Comparison of ENCODE assay signal across 6 cellular contexts in genomic region chr19:17394891-17395415, GRCh38.
DNase-seq lines count a peak whose midpoint lies in the region; ATAC-seq lines count a peak whose summit lies in the region.

No MANE protein-coding gene starts in this region.

- DNase-seq in 8988T = peak; percentile 96
- DNase-seq in HUDEP-2 (lab: John Stamatoyannopoulos, UW; ENCODE audit: unreplicated experiment in 76 of 76) = peak in 69 of 76 experiments; percentile 26 to 87 (median 72)
- peak; percentile 61 to 63 for DNase-seq in activated CD4-positive, alpha-beta T cell treated with anti-CD3 and anti-CD28 coated beads for 4 hours
- peak; percentile 69 for DNase-seq in germinal center (ENCODE audit: low spot score)
- peak; percentile 47 to 61 (median 48) for DNase-seq in stimulated activated CD4-positive, alpha-beta T cell treated with anti-CD3 and anti-CD28 coated beads, TNF-alpha, amount 100 ng/mL, for 4 hours (ENCODE audit: low read depth in 3 of 3)

- ATAC-seq in HG03025 (IDR thresholded peaks at IDR 0.05; ENCODE audit: low FRiP score, unreplicated experiment) = no peak
